In genomic region chr3:130179353-130179965, GRCh38 we compare ENCODE assay signal across 8 cellular contexts.
DNase-seq lines count a peak whose midpoint lies in the region; ATAC-seq and TF ChIP-seq lines count a peak whose summit lies in the region.
"Not testable (repeated sequence)": the region's sequence is repeated elsewhere in the genome, so short reads cannot be mapped to it uniquely, and the experiment has no call there.

No MANE protein-coding gene starts in this region.

- intact Hi-C loops in adrenal gland (cut with DNase I); upper lobe of right lung (cut with DNase I): not testable (repeated sequence)

- H3K27me3 ChIP-seq in adrenal gland, upper lobe of right lung: not testable (repeated sequence)

- peak overlapping the region; percentile 45 for H3K4me3 ChIP-seq in GM12864 (ENCODE audit: low read depth, low read length)
- H3K4me3 ChIP-seq in adrenal gland: peak overlapping the region in 1 of 4 donors; percentile 32
- peak overlapping the region; percentile 32 for H3K4me3 ChIP-seq in fibroblast of pulmonary artery (replicated peaks; ENCODE audit: low read depth, low read length)
- H3K4me3 ChIP-seq in upper lobe of right lung: peak overlapping the region; percentile 23

- H3K27me3 Mint-ChIP-seq in naive B cell: not testable (repeated sequence)

- H3K4me1 ChIP-seq in adrenal gland (replicated peaks in 1 of 2); upper lobe of right lung: not testable (repeated sequence)

- H3K4me1 Mint-ChIP-seq in naive B cell: peaks cover 11 to 14% (median 14%) of the 10 kb centered on the region in 3 donors

- not testable (repeated sequence) for H3K36me3 Mint-ChIP-seq in naive B cell

- not testable (repeated sequence) for H3K9me3 ChIP-seq in adrenal gland (replicated peaks in 1 of 3); upper lobe of right lung

- 18 to 35% (median 29%) methylated on average over 9 to 11 of the region's 11 CpGs for WGBS in adrenal gland, 4 donors

- TF ChIP-seq CTCF in GM12864 (IDR thresholded peaks at IDR 0.05; ENCODE audit: low read depth, low read length, missing control alignments); adrenal gland (IDR thresholded peaks at IDR 0.05); fibroblast of pulmonary artery (IDR thresholded peaks at IDR 0.05; ENCODE audit: low read length, missing control alignments); upper lobe of right lung (IDR thresholded peaks at IDR 0.05): not testable (repeated sequence)

- DNase-seq in GM12864 (ENCODE audit: low read depth) (peak; percentile 16), NOMO-1 treated with DMSO at 0.1 percent for 48 hours (lab: John Stamatoyannopoulos, UW; ENCODE audit: unreplicated experiment) (peak; percentile 53), adrenal gland (peak in 6 of 7 donors; percentile 17 to 54 (median 25)), fibroblast of pulmonary artery (ENCODE audit: low read depth) (peak; percentile 3), naive B cell (peak; percentile 17)
- DNase-seq in activated CD4-positive, alpha-beta T cell treated with anti-CD3 and anti-CD28 coated beads, Interleukin-2, amount 50 U/mL, for 4 hours: peak; percentile 7 to 18
- peak; percentile 24 for DNase-seq in stimulated activated CD4-positive, alpha-beta T cell treated with anti-CD3 and anti-CD28 coated beads, Interleukin-2, amount 100 ng/mL, for 4 hours (ENCODE audit: low read depth)
- not testable (repeated sequence) for DNase-seq in upper lobe of right lung

- not testable (repeated sequence) for H3K9me3 Mint-ChIP-seq in naive B cell

- ATAC-seq in naive B cell (ENCODE audit: low read depth in 2 of 2); upper lobe of right lung: not testable (repeated sequence)

- H3K27ac ChIP-seq in adrenal gland, upper lobe of right lung: not testable (repeated sequence)

- peak overlapping the region; percentile 46 to 76 (median 66) for H3K4me3 Mint-ChIP-seq in naive B cell

- not testable (repeated sequence) for TF ChIP-seq POLR2A in adrenal gland (IDR thresholded peaks at IDR 0.05)

- H3K36me3 ChIP-seq in adrenal gland (replicated peaks in 1 of 2); upper lobe of right lung: not testable (repeated sequence)

- H3K27ac Mint-ChIP-seq in naive B cell: peak overlapping the region; percentile 0 to 88 (median 70)
